Comparison of ENCODE assay signal across 8 cellular contexts in genomic region chr1:228463559-228464455, GRCh38. TPM values are rescaled to one million over a fixed set of nuclear protein-coding genes. Genes with fewer than 3 reads are reported as not detected.
DNase-seq lines count a peak whose midpoint lies in the region; ATAC-seq, FAIRE-seq and TF ChIP-seq lines count a peak whose summit lies in the region.

No MANE protein-coding gene starts in this region.

- no peaks in the 10 kb centered on the region for H3F3A ChIP-seq in PC-3 (ENCODE audit: low read length, unreplicated experiment)

- H3K27ac ChIP-seq in 22Rv1, result peak overlapping the region; percentile 88
- H3K27ac ChIP-seq in PC-3 (ENCODE audit: low read length), result no peak overlapping the region
- H3K27ac ChIP-seq in keratinocyte (ENCODE audit: control insufficient read depth, insufficient read depth, low read length), result no peak overlapping the region

- H3K9me2 ChIP-seq in PC-3 (replicated peaks; ENCODE audit: low read length), result no peaks in the 10 kb centered on the region

- H3K4me2 ChIP-seq in PC-3 (ENCODE audit: low read length), result peak overlapping the region; percentile 80
- peak overlapping the region; percentile 51 for H3K4me2 ChIP-seq in keratinocyte (ENCODE audit: control insufficient read depth, extremely low read depth, insufficient read depth, low read depth, low read length)

- peak overlapping the region; percentile 86 for H3K4me3 Mint-ChIP-seq in activated naive CD8-positive, alpha-beta T cell treated with anti-CD3 and anti-CD28 coated beads for 36 hours
- H3K4me3 Mint-ChIP-seq in stimulated activated memory B cell treated with anti-CD40 and anti-IgM and Interleukin-4, amounts not matched to agents 10 μg/mL and 1 μg/mL and 100 μg/mL, for 72 hours, result peak overlapping the region; percentile 80

- no peaks in the 10 kb centered on the region for H3K9me3 Mint-ChIP-seq in activated naive CD8-positive, alpha-beta T cell treated with anti-CD3 and anti-CD28 coated beads for 36 hours
- no peaks in the 10 kb centered on the region for H3K9me3 Mint-ChIP-seq in stimulated activated memory B cell treated with anti-CD40 and anti-IgM and Interleukin-4, amounts not matched to agents 10 μg/mL and 1 μg/mL and 100 μg/mL, for 72 hours

- H3K27me3 ChIP-seq in PC-3 (ENCODE audit: low read length) (peaks cover 14% of the 10 kb centered on the region; the same call in 1 of the 2 replicates), keratinocyte (ENCODE audit: control insufficient read depth, extremely low read depth, insufficient read depth, low read length) (peaks cover 63% of the 10 kb centered on the region)

- H3K27me3 Mint-ChIP-seq in activated naive CD8-positive, alpha-beta T cell treated with anti-CD3 and anti-CD28 coated beads for 36 hours, result peaks cover 34% of the 10 kb centered on the region
- peaks cover 75% of the 10 kb centered on the region for H3K27me3 Mint-ChIP-seq in stimulated activated memory B cell treated with anti-CD40 and anti-IgM and Interleukin-4, amounts not matched to agents 10 μg/mL and 1 μg/mL and 100 μg/mL, for 72 hours

- no peak for FAIRE-seq in keratinocyte (lab: Jason Lieb, UNC)

- dilution Hi-C loops in keratinocyte (cut with MboI; ENCODE audit: extremely low pct_ligation_motif_present, low sequenced_read_pairs), result no loop called here

- TF ChIP-seq CTCF in 22Rv1 (IDR thresholded peaks at IDR 0.05) (peak; percentile 56), PC-3 (conservative IDR thresholded peaks at IDR 0.05; ENCODE audit: low read depth, low read length) (peak; percentile 29; the same call in 1 of the 2 replicates), keratinocyte (optimal IDR thresholded peaks at IDR 0.05 in 1 of 3, IDR thresholded peaks at IDR 0.05 in 1 of 3, conservative IDR thresholded peaks at IDR 0.05 in 1 of 3; ENCODE audit: extremely low read depth in 1 of 3, insufficient read depth in 2 of 3, low read length in 3 of 3) (no peak)

- H2AFZ ChIP-seq in PC-3 (ENCODE audit: low read length), result peak overlapping the region; percentile 70
- no peak overlapping the region for H2AFZ ChIP-seq in keratinocyte (ENCODE audit: control insufficient read depth, low read length)

- no peak overlapping the region for H3K9ac ChIP-seq in PC-3 (ENCODE audit: low read length)
- H3K9ac ChIP-seq in keratinocyte (ENCODE audit: control insufficient read depth, extremely low read depth, insufficient read depth, low read length), result no peak overlapping the region

- CTCF ChIA-PET in PC-3 (lab: Charles Lee), result no interaction called here

- H3K4me3 ChIP-seq in PC-3 (ENCODE audit: low read length) (peak overlapping the region; percentile 61), keratinocyte (ENCODE audit: control insufficient read depth in 2 of 3, extremely low read depth in 1 of 3, insufficient read depth in 2 of 3, low read depth in 1 of 3, low read length in 3 of 3) (peak overlapping the region in 1 of 3 experiments; percentile 13)

- peaks cover 5% of the 10 kb centered on the region; the same call in 1 of the 2 replicates for H3K4me1 ChIP-seq in PC-3 (ENCODE audit: insufficient read depth, low read length)
- peaks cover 8% of the 10 kb centered on the region for H3K4me1 ChIP-seq in keratinocyte (ENCODE audit: control insufficient read depth, extremely low read depth, insufficient read depth, low read length)

- ATAC-seq in GM18505 (IDR thresholded peaks at IDR 0.05; ENCODE audit: unreplicated experiment) (peak; percentile 52), HG03064 (IDR thresholded peaks at IDR 0.05; ENCODE audit: low read depth, unreplicated experiment) (peak; percentile 44), PC-3 (peak; percentile 29), GM19452 (IDR thresholded peaks at IDR 0.05; ENCODE audit: unreplicated experiment) (no peak)
- peak; percentile 72 for ATAC-seq in stimulated activated memory B cell treated with anti-CD40 and anti-IgM and Interleukin-4, amounts not matched to agents 10 μg/mL and 1 μg/mL and 100 μg/mL, for 72 hours

- no peaks in the 10 kb centered on the region for H4K20me1 ChIP-seq in PC-3 (ENCODE audit: low read length)
- no peaks in the 10 kb centered on the region for H4K20me1 ChIP-seq in keratinocyte (ENCODE audit: control insufficient read depth, extremely low read depth, insufficient read depth, low read length)

- POLR2A ChIA-PET in PC-3 (lab: Charles Lee; ENCODE audit: unreplicated experiment), result no interaction called here

- no peaks in the 10 kb centered on the region for H3K36me3 Mint-ChIP-seq in activated naive CD8-positive, alpha-beta T cell treated with anti-CD3 and anti-CD28 coated beads for 36 hours
- no peaks in the 10 kb centered on the region for H3K36me3 Mint-ChIP-seq in stimulated activated memory B cell treated with anti-CD40 and anti-IgM and Interleukin-4, amounts not matched to agents 10 μg/mL and 1 μg/mL and 100 μg/mL, for 72 hours

- DNase-seq in PC-3 (no peak), keratinocyte (ENCODE audit: low read depth, low spot score) (no peak)
- DNase-seq in activated naive CD8-positive, alpha-beta T cell treated with anti-CD3 and anti-CD28 coated beads for 36 hours, result peak; percentile 79

- peak overlapping the region; percentile 84 for H3K27ac Mint-ChIP-seq in activated naive CD8-positive, alpha-beta T cell treated with anti-CD3 and anti-CD28 coated beads for 36 hours
- peak overlapping the region; percentile 26 for H3K27ac Mint-ChIP-seq in stimulated activated memory B cell treated with anti-CD40 and anti-IgM and Interleukin-4, amounts not matched to agents 10 μg/mL and 1 μg/mL and 100 μg/mL, for 72 hours

- H3K79me2 ChIP-seq in PC-3 (ENCODE audit: low read length) (no peaks in the 10 kb centered on the region), keratinocyte (ENCODE audit: control insufficient read depth, insufficient read depth, low read length) (no peaks in the 10 kb centered on the region)

- H3K9me3 ChIP-seq in PC-3 (ENCODE audit: low read length), result no peaks in the 10 kb centered on the region
- no peaks in the 10 kb centered on the region for H3K9me3 ChIP-seq in keratinocyte (ENCODE audit: control insufficient read depth, low read depth, low read length)

- no peaks in the 10 kb centered on the region for H3K36me3 ChIP-seq in PC-3 (ENCODE audit: low read depth, low read length)
- no peaks in the 10 kb centered on the region for H3K36me3 ChIP-seq in keratinocyte (ENCODE audit: control insufficient read depth in 2 of 2, extremely low read depth in 1 of 2, insufficient read depth in 2 of 2, low read length in 2 of 2)

- H3K4me1 Mint-ChIP-seq in activated naive CD8-positive, alpha-beta T cell treated with anti-CD3 and anti-CD28 coated beads for 36 hours, result peaks cover 26% of the 10 kb centered on the region
- H3K4me1 Mint-ChIP-seq in stimulated activated memory B cell treated with anti-CD40 and anti-IgM and Interleukin-4, amounts not matched to agents 10 μg/mL and 1 μg/mL and 100 μg/mL, for 72 hours, result peaks cover 30% of the 10 kb centered on the region

- no TSS peak for BruUV-seq in PC-3 (replicated peaks; lab: Mats Ljungman, UMichigan)

- peak; percentile 41 for TF ChIP-seq POLR2A in GM18505 (IDR thresholded peaks at IDR 0.05; ENCODE audit: borderline replicate concordance, extremely low read depth, insufficient read depth, insufficient read length)

- intact Hi-C loops in PC-3 (cut with micrococcal nuclease), result no loop called here

- H3K9me1 ChIP-seq in keratinocyte (ENCODE audit: control insufficient read depth, extremely low read depth, insufficient read depth, low read length), result no peaks in the 10 kb centered on the region

RNA-seq across cellular contexts. Expression of gene RNF187, which starts 23.4 kb away (rescaled TPM):
- 97.7 and 157 TPM in 2 replicates for total RNA-seq in PC-3 (2014; rRNA removed)
- 100 to 1,000 TPM; 119 to 125 TPM for total RNA-seq in activated naive CD8-positive, alpha-beta T cell treated with anti-CD3 and anti-CD28 coated beads for 36 hours
- 37.2 to 65.8 TPM (median 51.6 TPM) in 3 replicates for polyA plus RNA-seq in keratinocyte
- 114 TPM for polyA plus RNA-seq in keratinocyte (2011; ENCODE audit: low read depth)
- polyA plus RNA-seq in keratinocyte (2011; cell fraction: cytosol; rRNA removed), result 42.7 and 67.9 TPM in 2 replicates
- 32.5 and 36.7 TPM in 2 replicates for polyA plus RNA-seq in keratinocyte (2011; cell fraction: nucleus; rRNA removed)
- 85.4 and 103 TPM in 2 replicates for polyA plus RNA-seq in keratinocyte (2012; ENCODE audit: low replicate concordance)
- 39.4 to 67.1 TPM (median 50.0 TPM) in 3 replicates for polyA minus RNA-seq in keratinocyte
- polyA minus RNA-seq in keratinocyte (2011; cell fraction: cytosol; rRNA and poly(A)+ RNA removed), result 92.7 TPM
- polyA minus RNA-seq in keratinocyte (2011; cell fraction: nucleus; rRNA and poly(A)+ RNA removed), result 19.3 and 21.8 TPM in 2 replicates

RNA-seq across cellular contexts. Expression of gene TRIM17, which starts 47.1 kb away (rescaled TPM):
- not detected in 2 replicates for total RNA-seq in PC-3 (2014; rRNA removed)
- total RNA-seq in activated naive CD8-positive, alpha-beta T cell treated with anti-CD3 and anti-CD28 coated beads for 36 hours, result 1 to 10 TPM; 1.3 to 1.9 TPM
- polyA plus RNA-seq in keratinocyte, result 0.14 to 0.53 TPM (median 0.24 TPM) in 3 replicates
- 1.7 TPM for polyA plus RNA-seq in keratinocyte (2011; ENCODE audit: low read depth)
- 0.13 TPM in 2 replicates for polyA plus RNA-seq in keratinocyte (2011; cell fraction: cytosol; rRNA removed)
- 2.2 and 2.3 TPM in 2 replicates for polyA plus RNA-seq in keratinocyte (2011; cell fraction: nucleus; rRNA removed)
- polyA plus RNA-seq in keratinocyte (2012; ENCODE audit: low replicate concordance), result 0.18 and 1.6 TPM in 2 replicates
- polyA minus RNA-seq in keratinocyte, result 0.32 to 1.4 TPM (median 0.43 TPM) in 3 replicates
- polyA minus RNA-seq in keratinocyte (2011; cell fraction: cytosol; rRNA and poly(A)+ RNA removed), result not detected
- 0.63 and 0.78 TPM in 2 replicates for polyA minus RNA-seq in keratinocyte (2011; cell fraction: nucleus; rRNA and poly(A)+ RNA removed)

RNA-seq across cellular contexts. Expression of gene TRIM11, which starts 57.2 kb away (rescaled TPM):
- total RNA-seq in PC-3 (2014; rRNA removed), result 48.3 and 94.6 TPM in 2 replicates
- 10 to 100 TPM; 32.7 to 36.1 TPM for total RNA-seq in activated naive CD8-positive, alpha-beta T cell treated with anti-CD3 and anti-CD28 coated beads for 36 hours
- 9.9 to 14.8 TPM (median 11.8 TPM) in 3 replicates for polyA plus RNA-seq in keratinocyte
- 8.8 TPM for polyA plus RNA-seq in keratinocyte (2011; ENCODE audit: low read depth)
- polyA plus RNA-seq in keratinocyte (2011; cell fraction: cytosol; rRNA removed), result 6.3 and 12.5 TPM in 2 replicates
- 32.0 and 36.2 TPM in 2 replicates for polyA plus RNA-seq in keratinocyte (2011; cell fraction: nucleus; rRNA removed)
- polyA plus RNA-seq in keratinocyte (2012; ENCODE audit: low replicate concordance), result 18.7 and 19.5 TPM in 2 replicates
- polyA minus RNA-seq in keratinocyte, result 11.3 to 15.6 TPM (median 11.3 TPM) in 3 replicates
- 19.2 TPM for polyA minus RNA-seq in keratinocyte (2011; cell fraction: cytosol; rRNA and poly(A)+ RNA removed)
- polyA minus RNA-seq in keratinocyte (2011; cell fraction: nucleus; rRNA and poly(A)+ RNA removed), result 16.8 and 20.7 TPM in 2 replicates

Comparison
In these comparisons a context has a peak if more than half of its experiments do, and no peak if none do; other contexts are left out.
1. CTCF ChIP-seq: peak in 22Rv1 (single experiment) and PC-3 (single experiment); none in keratinocyte (0 of 3).